Comparison of ENCODE assay signal across 8 cellular contexts in genomic region chr10:71725998-71726672, GRCh38. TPM values are rescaled to one million over a fixed set of nuclear protein-coding genes. Genes with fewer than 3 reads are reported as not detected.
DNase-seq lines count a peak whose midpoint lies in the region; ATAC-seq and TF ChIP-seq lines count a peak whose summit lies in the region.

No MANE protein-coding gene starts in this region.

- peak overlapping the region; percentile 60 for H3K27ac Mint-ChIP-seq in endodermal cell

- H3K4me2 ChIP-seq in HCT116 (ENCODE audit: low read length), result no peak overlapping the region

- no peak overlapping the region for H3K4me3 Mint-ChIP-seq in endodermal cell

- H3K9me3 Mint-ChIP-seq in endodermal cell, result peaks cover 2% of the 10 kb centered on the region

- POLR2A ChIA-PET in HCT116 (lab: Charles Lee), result no interaction called here

- H3K9me2 ChIP-seq in HCT116 (ENCODE audit: insufficient read depth), result no peaks in the 10 kb centered on the region

- RAD21 ChIA-PET in HCT116 (lab: Charles Lee; ENCODE audit: low non-redundant PET in 1 of 2, low total read pairs in 2 of 2, uncharacterized antibody in 2 of 2, unreplicated experiment in 2 of 2), result interaction anchor here in 1 of 2 experiments (0.7 kb wide), 1 partner anchor 146 kb away, joined by 3 read pairs; no protein-coding TSS in a partner anchor

- TF ChIP-seq RAD21 in HCT116 (IDR thresholded peaks at IDR 0.05; ENCODE audit: low read depth), result no peak; the same call in none of the 2 replicates

- 32 to 37% methylated on average over 2 to 8 of the region's 9 CpGs for WGBS in endodermal cell (ENCODE audit: insufficient coverage in 1 of 2, insufficient read length in 1 of 2), 2 experiments

- no TSS peak for BruUV-seq in HCT116 (replicated peaks; lab: Mats Ljungman, UMichigan)

- H3K27me3 Mint-ChIP-seq in endodermal cell (ENCODE audit: insufficient read depth), result peaks cover 10% of the 10 kb centered on the region

- H3K9me3 ChIP-seq in HCT116 (ENCODE audit: control insufficient read depth in 1 of 2, insufficient read depth in 1 of 2, low read depth in 1 of 2, low read length in 2 of 2) (no peaks in the 10 kb centered on the region), endodermal cell (ENCODE audit: control insufficient read depth, low read length) (no peaks in the 10 kb centered on the region), tibial artery (no peaks in the 10 kb centered on the region)

- H3K4me1 Mint-ChIP-seq in endodermal cell, result peaks cover 10% of the 10 kb centered on the region

- H3K79me2 ChIP-seq in HCT116 (ENCODE audit: insufficient read depth, low read length), result no peaks in the 10 kb centered on the region

- DNase-seq in 8988T, result peak; percentile 60
- DNase-seq in HCT116 (ENCODE audit: low read depth, low spot score), result no peak
- DNase-seq in activated CD4-positive, alpha-beta T cell treated with anti-CD3 and anti-CD28 coated beads for 1 hour, result peak; percentile 57
- peak; percentile 83 for DNase-seq in endodermal cell
- DNase-seq in stimulated activated CD4-positive, alpha-beta T cell treated with anti-CD3 and anti-CD28 coated beads, Interleukin-12 subunit alpha, Interleukin-12 subunit beta, amount 100 ng/mL, for 24 hours (ENCODE audit: low read depth in 2 of 2), result peak; percentile 70 to 79
- no peak for DNase-seq in tibial artery
- DNase-seq in NCI-H524 treated with DMSO at 0.1 percent for 48 hours (lab: John Stamatoyannopoulos, UW), result no peak

- CTCF ChIA-PET in HCT116 (lab: Charles Lee), result interaction anchor here (1.4 kb wide), 1 partner anchor 42 kb away, joined by 3 read pairs; no protein-coding TSS in a partner anchor

- H3K27ac ChIP-seq in HCT116 (ENCODE audit: low read depth, low read length) (no peak overlapping the region), endodermal cell (ENCODE audit: low read depth, low read length) (no peak overlapping the region), tibial artery (no peak overlapping the region)

- no peak overlapping the region for H3K9ac ChIP-seq in HCT116 (ENCODE audit: low read length)
- no peak overlapping the region for H3K9ac ChIP-seq in endodermal cell (ENCODE audit: extremely low read depth, low read length, poor library complexity, severe bottlenecking)

- no peaks in the 10 kb centered on the region for H3K27me3 ChIP-seq in HCT116 (ENCODE audit: insufficient read depth, low read length)
- H3K27me3 ChIP-seq in endodermal cell (ENCODE audit: control insufficient read depth, insufficient read depth, low read length, poor library complexity, severe bottlenecking), result peaks cover 3% of the 10 kb centered on the region
- no peaks in the 10 kb centered on the region for H3K27me3 ChIP-seq in tibial artery

- H3K4me3 ChIP-seq in HCT116 (replicated peaks in 1 of 2; ENCODE audit: low read depth in 1 of 2, low read length in 2 of 2) (no peak overlapping the region), endodermal cell (ENCODE audit: low read length) (no peak overlapping the region), tibial artery (no peak overlapping the region)

- no peak overlapping the region for H2AFZ ChIP-seq in HCT116 (ENCODE audit: low read depth, low read length, poor library complexity, severe bottlenecking)

- peak; percentile 37 to 60 (median 60); a peak in 5 of 6 replicates for TF ChIP-seq CTCF in HCT116 (IDR thresholded peaks at IDR 0.05 in 2 of 3, conservative IDR thresholded peaks at IDR 0.05 in 1 of 3; ENCODE audit: borderline replicate concordance in 1 of 3, insufficient read depth in 1 of 3, low read depth in 2 of 3, low read length in 2 of 3)
- peak; percentile 75 for TF ChIP-seq CTCF in endodermal cell (conservative IDR thresholded peaks at IDR 0.05)
- TF ChIP-seq CTCF in tibial artery (IDR thresholded peaks at IDR 0.05), result no peak

- intact Hi-C loops in HCT116 (cut with micrococcal nuclease), result no loop called here
- intact Hi-C loops in tibial artery (cut with DNase I; ENCODE audit: low total_unique reads), result no loop called here

- H4K20me1 ChIP-seq in HCT116 (ENCODE audit: insufficient read depth), result no peaks in the 10 kb centered on the region

- ATAC-seq in HCT116, result peak; percentile 81
- ATAC-seq in HG02970 (IDR thresholded peaks at IDR 0.05; ENCODE audit: low FRiP score, unreplicated experiment), result no peak

- H3K4me1 ChIP-seq in HCT116 (ENCODE audit: control insufficient read depth in 1 of 2, insufficient read depth in 2 of 2, low read length in 2 of 2) (peaks cover 6 to 33% of the 10 kb centered on the region in 2 experiments; a peak in 3 of 4 replicates), endodermal cell (ENCODE audit: control insufficient read depth, insufficient read depth, low read length) (peaks cover 4% of the 10 kb centered on the region), tibial artery (peaks cover 0 to 35% (median 27%) of the 10 kb centered on the region in 4 donors)

- no peaks in the 10 kb centered on the region for H3K36me3 Mint-ChIP-seq in endodermal cell (ENCODE audit: low read depth)

- TF ChIP-seq POLR2A in HCT116 (IDR thresholded peaks at IDR 0.05; ENCODE audit: borderline replicate concordance, extremely low read depth, insufficient read depth, insufficient read length), result no peak

- H3K36me3 ChIP-seq in HCT116 (ENCODE audit: control insufficient read depth in 1 of 2, insufficient read depth in 2 of 2, low read length in 2 of 2) (no peaks in the 10 kb centered on the region), endodermal cell (ENCODE audit: control insufficient read depth, insufficient read depth, low read length) (no peaks in the 10 kb centered on the region), tibial artery (no peaks in the 10 kb centered on the region)

TF ChIP-seq in HCT116, 20 proteins besides CTCF, POLR2A, EP300 and RAD21:
- no peak for TF ChIP-seq JUND (IDR thresholded peaks at IDR 0.05)
- no peak for TF ChIP-seq FOSL1 (IDR thresholded peaks at IDR 0.05; ENCODE audit: low read depth)
- TF ChIP-seq ATF3 (IDR thresholded peaks at IDR 0.05), result no peak
- TF ChIP-seq EZH2phosphoT487 (IDR thresholded peaks at IDR 0.05; ENCODE audit: borderline replicate concordance), result no peak

RNA-seq across cellular contexts. Expression of gene C10orf105, which starts 6.6 kb away (rescaled TPM):
- total RNA-seq in HCT116 (2021; ENCODE audit: unreplicated experiment) (not detected), endodermal cell (under 1 TPM; 0.13 to 0.33 TPM)
- polyA plus RNA-seq in HCT116 (2012), result 0.04 TPM in 1 of 2 replicates, not detected in the other
- polyA plus RNA-seq in endodermal cell (2013, experiment 1 of 2), result 0.64 TPM
- polyA plus RNA-seq in endodermal cell (2013, experiment 2 of 2), result 0.66 TPM

RNA-seq across cellular contexts. Expression of gene VSIR, which starts 47.2 kb away (rescaled TPM):
- total RNA-seq in HCT116 (2021; ENCODE audit: unreplicated experiment), result 18.5 TPM
- polyA plus RNA-seq in HCT116 (2012), result 13.5 and 14.9 TPM in 2 replicates
- total RNA-seq in endodermal cell, result under 1 TPM; 0.07 to 0.68 TPM
- 0.61 TPM for polyA plus RNA-seq in endodermal cell (2013, experiment 1 of 2)
- polyA plus RNA-seq in endodermal cell (2013, experiment 2 of 2), result 0.12 TPM

Comparison
In these comparisons a context has a peak if more than half of its experiments do, and no peak if none do; other contexts are left out.
1. DNase-seq: peak in 8988T (single experiment), activated CD4-positive, alpha-beta T cell treated with anti-CD3 and anti-CD28 coated beads for 1 hour (single experiment), endodermal cell (single experiment) and stimulated activated CD4-positive, alpha-beta T cell treated with anti-CD3 and anti-CD28 coated beads, Interleukin-12 subunit alpha, Interleukin-12 subunit beta, amount 100 ng/mL, for 24 hours (2 of 2); none in HCT116 (single experiment), tibial artery (0 of 2) and NCI-H524 treated with DMSO at 0.1 percent for 48 hours (single experiment).
2. CTCF ChIP-seq: peak in HCT116 (3 of 3) and endodermal cell (single experiment); none in tibial artery (0 of 2).
3. RNA of gene VSIR, which starts 47.2 kb away (total RNA-seq): 18.5 TPM in HCT116 (single experiment); 0.07 to 0.68 TPM in endodermal cell; every median in the first group is over 10 times any median in the second.